ENCODE assay signal across 9 cellular contexts in genomic region chr3:13500133-13500885, GRCh38. TPM values are rescaled to one million over a fixed set of nuclear protein-coding genes. Genes with fewer than 3 reads are reported as not detected.
A peak's percentile ranks its signal among the peaks of the same experiment; 100 is the strongest.
DNase-seq lines count a peak whose midpoint lies in the region; ATAC-seq and TF ChIP-seq lines count a peak whose summit lies in the region.
"Had no signal": no experiment of that assay in that cellular context is flagged by ENCODE, and none has a peak within 500 bp of the region (broad histone marks: within the 10 kb centered on the region; RNA-seq: fewer than 3 reads in every experiment).

No MANE protein-coding gene starts in this region.

- H3K27ac ChIP-seq in RWPE2 (ENCODE audit: poor library complexity, severe bottlenecking) (no peak overlapping the region), left ventricle myocardium inferior (replicated peaks) (no peak overlapping the region), vagina (no peak overlapping the region)

- peak; percentile 37 for DNase-seq in stimulated activated naive CD8-positive, alpha-beta T cell treated with anti-CD3 and anti-CD28 coated beads, Interleukin-15, Interleukin-2, amounts not matched to agents 100 U/mL and 50 U/mL, for 24 hours
- DNase-seq in stimulated activated naive CD8-positive, alpha-beta T cell treated with anti-CD3 and anti-CD28 coated beads, Interleukin-15, amount 100 ng/mL, for 72 hours, result no peak
- DNase-seq in RWPE2 (ENCODE audit: low spot score), result no peak
- no peak for DNase-seq in left ventricle myocardium inferior
- no peak for DNase-seq in NCI-H524 (lab: John Stamatoyannopoulos, UW)
- DNase-seq in vagina (ENCODE audit: extremely low spot score in 2 of 2), result no peak

- H3K27ac Mint-ChIP-seq in stimulated activated naive CD8-positive, alpha-beta T cell treated with anti-CD3 and anti-CD28 coated beads, Interleukin-15, amount 100 ng/mL, for 72 hours, result peak overlapping the region in 1 of 2 donors; percentile 31

- no peaks in the 10 kb centered on the region for H3K27me3 ChIP-seq in RWPE2 (ENCODE audit: insufficient read depth, poor library complexity, severe bottlenecking)
- H3K27me3 ChIP-seq in left ventricle myocardium inferior (ENCODE audit: low read depth), result no peaks in the 10 kb centered on the region
- H3K27me3 ChIP-seq in vagina, result no peaks in the 10 kb centered on the region

- ATAC-seq in stimulated activated naive CD8-positive, alpha-beta T cell treated with anti-CD3 and anti-CD28 coated beads, Interleukin-15, Interleukin-2, amounts not matched to agents 100 U/mL and 50 U/mL, for 24 hours, result no peak
- ATAC-seq in stimulated activated naive CD8-positive, alpha-beta T cell treated with anti-CD3 and anti-CD28 coated beads, Interleukin-15, amount 100 ng/mL, for 72 hours, result no peak
- ATAC-seq in RWPE2 (ENCODE audit: low read depth), result no peak
- no peak for ATAC-seq in HG02642 (IDR thresholded peaks at IDR 0.05; ENCODE audit: poor library complexity, unreplicated experiment)
- ATAC-seq in HG03025 (IDR thresholded peaks at IDR 0.05; ENCODE audit: low FRiP score, unreplicated experiment), result no peak

- TF ChIP-seq POLR2A in vagina (IDR thresholded peaks at IDR 0.05), result no peak

- intact Hi-C loops in left ventricle myocardium inferior (cut with micrococcal nuclease) (no loop called here), vagina (cut with DNase I) (no loop called here)

- H3K4me1 ChIP-seq in RWPE2 (ENCODE audit: insufficient read depth, poor library complexity, severe bottlenecking) (peaks cover 8% of the 10 kb centered on the region), left ventricle myocardium inferior (peaks cover 13% of the 10 kb centered on the region), vagina (peaks cover 8% of the 10 kb centered on the region)

- no peak overlapping the region for H3K4me3 Mint-ChIP-seq in stimulated activated naive CD8-positive, alpha-beta T cell treated with anti-CD3 and anti-CD28 coated beads, Interleukin-15, amount 100 ng/mL, for 72 hours
- H3K4me3 Mint-ChIP-seq: IgD-negative memory B cell had no signal

- H3K36me3 ChIP-seq in RWPE2 (ENCODE audit: low read depth) (no peaks in the 10 kb centered on the region), left ventricle myocardium inferior (peaks cover 18% of the 10 kb centered on the region), vagina (no peaks in the 10 kb centered on the region)

- no peaks in the 10 kb centered on the region for H3K9me3 Mint-ChIP-seq in stimulated activated naive CD8-positive, alpha-beta T cell treated with anti-CD3 and anti-CD28 coated beads, Interleukin-15, amount 100 ng/mL, for 72 hours
- H3K9me3 Mint-ChIP-seq: IgD-negative memory B cell had no signal

- no peaks in the 10 kb centered on the region for H3K27me3 Mint-ChIP-seq in stimulated activated naive CD8-positive, alpha-beta T cell treated with anti-CD3 and anti-CD28 coated beads, Interleukin-15, amount 100 ng/mL, for 72 hours

- H3K4me3 ChIP-seq in RWPE2 (ENCODE audit: severe bottlenecking) (no peak overlapping the region), left ventricle myocardium inferior (no peak overlapping the region), vagina (no peak overlapping the region)

- H3K4me1 Mint-ChIP-seq in stimulated activated naive CD8-positive, alpha-beta T cell treated with anti-CD3 and anti-CD28 coated beads, Interleukin-15, amount 100 ng/mL, for 72 hours, result no peaks in the 10 kb centered on the region
- H3K4me1 Mint-ChIP-seq: IgD-negative memory B cell had no signal

- TF ChIP-seq CTCF in RWPE2 (IDR thresholded peaks at IDR 0.05; ENCODE audit: poor library complexity, severe bottlenecking), result peak; percentile 51
- peak; percentile 63 for TF ChIP-seq CTCF in left ventricle myocardium inferior (IDR thresholded peaks at IDR 0.05; ENCODE audit: borderline replicate concordance)
- TF ChIP-seq CTCF in vagina (IDR thresholded peaks at IDR 0.05), result peak in 1 of 3 experiments; percentile 9

- H3K9me3 ChIP-seq in RWPE2 (ENCODE audit: severe bottlenecking) (no peaks in the 10 kb centered on the region), left ventricle myocardium inferior (replicated peaks) (no peaks in the 10 kb centered on the region), vagina (no peaks in the 10 kb centered on the region)

RNA-seq across cellular contexts. Expression of gene HDAC11, which starts 20.2 kb away (rescaled TPM):
- total RNA-seq in left ventricle myocardium inferior, result 34.3 TPM
- 12.0 TPM for total RNA-seq in vagina

RNA-seq across cellular contexts. Expression of gene FBLN2, which starts 48.6 kb away (rescaled TPM):
- total RNA-seq in left ventricle myocardium inferior (56.7 TPM), vagina (94.3 TPM)
